In the genomic region with DNA sequence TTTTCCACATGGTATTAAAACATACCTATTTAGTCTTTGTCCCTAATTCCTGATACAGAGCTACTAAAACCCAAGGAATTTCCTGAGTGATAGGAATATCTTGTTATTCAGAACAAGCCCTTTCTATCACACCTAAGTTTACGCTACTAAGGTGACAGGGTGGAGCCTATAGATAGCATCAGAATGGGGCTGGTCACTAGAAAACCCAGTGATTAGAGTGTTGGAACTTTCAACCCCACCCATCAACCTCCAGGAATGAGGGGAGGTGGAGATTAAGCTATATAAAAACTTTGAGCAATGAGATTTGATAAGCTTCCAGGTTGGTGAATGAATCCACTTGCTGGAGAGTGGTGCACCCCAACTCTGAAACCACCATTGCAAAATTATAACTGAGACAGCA, we compare ENCODE assay signal across 1 cellular context.
TF ChIP-seq lines count a peak whose summit lies in the region.

No MANE protein-coding gene starts in this region.

TF ChIP-seq in GM12878, 131 proteins besides CTCF, POLR2A, EP300 and RAD21 (continued from another document):
- TF ChIP-seq, protein P1, sequence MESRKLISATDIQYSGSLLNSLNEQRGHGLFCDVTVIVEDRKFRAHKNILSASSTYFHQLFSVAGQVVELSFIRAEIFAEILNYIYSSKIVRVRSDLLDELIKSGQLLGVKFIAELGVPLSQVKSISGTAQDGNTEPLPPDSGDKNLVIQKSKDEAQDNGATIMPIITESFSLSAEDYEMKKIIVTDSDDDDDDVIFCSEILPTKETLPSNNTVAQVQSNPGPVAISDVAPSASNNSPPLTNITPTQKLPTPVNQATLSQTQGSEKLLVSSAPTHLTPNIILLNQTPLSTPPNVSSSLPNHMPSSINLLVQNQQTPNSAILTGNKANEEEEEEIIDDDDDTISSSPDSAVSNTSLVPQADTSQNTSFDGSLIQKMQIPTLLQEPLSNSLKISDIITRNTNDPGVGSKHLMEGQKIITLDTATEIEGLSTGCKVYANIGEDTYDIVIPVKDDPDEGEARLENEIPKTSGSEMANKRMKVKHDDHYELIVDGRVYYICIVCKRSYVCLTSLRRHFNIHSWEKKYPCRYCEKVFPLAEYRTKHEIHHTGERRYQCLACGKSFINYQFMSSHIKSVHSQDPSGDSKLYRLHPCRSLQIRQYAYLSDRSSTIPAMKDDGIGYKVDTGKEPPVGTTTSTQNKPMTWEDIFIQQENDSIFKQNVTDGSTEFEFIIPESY (IDR thresholded peaks at IDR 0.05) = no peak
- TF ChIP-seq MEF2B (IDR thresholded peaks at IDR 0.05; ENCODE audit: partially characterized antibody, poor library complexity, severe bottlenecking) (no peak), STAT3 (IDR thresholded peaks at IDR 0.05; ENCODE audit: low read depth, low read length) (no peak)
